Comparison of ENCODE assay signal across 24 cellular contexts in genomic region chr3:4396599-4396998, GRCh38.
"Had no signal": no experiment of that assay in that cellular context is flagged by ENCODE, and none has a peak within 500 bp of the region (broad histone marks: within the 10 kb centered on the region; RNA-seq: fewer than 3 reads in every experiment).

No MANE protein-coding gene starts in this region.

- H3K9me2 ChIP-seq: SK-N-SH had no signal

- H3K9ac ChIP-seq: SK-N-SH had no signal

- H3K9me3 Mint-ChIP-seq: activated B cell treated with CpG ODN at 0.5 μM for 24 hours; activated naive CD4-positive, alpha-beta T cell treated with anti-CD3 and anti-CD28 coated beads, Interleukin-2, amount 10 ng/mL, durations not matched to agents 7 days and 5 days; brain; dendritic cell treated with granulocyte-macrophage colony-stimulating factor and Interleukin-4, amounts not matched to agents 40 ng/mL and 50 ng/mL, for 4 days had no signal

- H3K27ac Mint-ChIP-seq: activated B cell treated with CpG ODN at 0.5 μM for 24 hours; activated CD4-positive, alpha-beta T cell treated with anti-CD3 and anti-CD28 coated beads for 36 hours; activated naive CD4-positive, alpha-beta T cell treated with anti-CD3 and anti-CD28 coated beads, Interleukin-2, amount 10 ng/mL, durations not matched to agents 7 days and 5 days; brain; dendritic cell treated with granulocyte-macrophage colony-stimulating factor and Interleukin-4, amounts not matched to agents 40 ng/mL and 50 ng/mL, for 4 days; stimulated activated naive CD8-positive, alpha-beta T cell treated with anti-CD3 and anti-CD28 coated beads, Interleukin-15, amount 100 ng/mL, for 72 hours had no signal

- H3K4me3 ChIP-seq: pancreas, psoas muscle, right atrium auricular region, spleen, tibial artery had no signal

- H3K27me3 Mint-ChIP-seq: activated B cell treated with CpG ODN at 0.5 μM for 24 hours; activated CD4-positive, alpha-beta T cell treated with anti-CD3 and anti-CD28 coated beads for 36 hours; activated naive CD4-positive, alpha-beta T cell treated with anti-CD3 and anti-CD28 coated beads, Interleukin-2, amount 10 ng/mL, durations not matched to agents 7 days and 5 days; activated T-cell treated with anti-CD3 and anti-CD28 coated beads, Interleukin-2, amount 50 U/mL, for 24 hours; brain; dendritic cell treated with granulocyte-macrophage colony-stimulating factor and Interleukin-4, amounts not matched to agents 40 ng/mL and 50 ng/mL, for 4 days; stimulated activated naive CD8-positive, alpha-beta T cell treated with anti-CD3 and anti-CD28 coated beads, Interleukin-15, amount 100 ng/mL, for 72 hours had no signal

- H3K4me1 Mint-ChIP-seq: activated B cell treated with CpG ODN at 0.5 μM for 24 hours, brain had no signal

- H3K4me3 Mint-ChIP-seq: activated B cell treated with CpG ODN at 0.5 μM for 24 hours; activated CD4-positive, alpha-beta T cell treated with anti-CD3 and anti-CD28 coated beads for 36 hours; activated naive CD4-positive, alpha-beta T cell treated with anti-CD3 and anti-CD28 coated beads, Interleukin-2, amount 10 ng/mL, durations not matched to agents 7 days and 5 days; activated T-cell treated with anti-CD3 and anti-CD28 coated beads, Interleukin-2, amount 50 U/mL, for 24 hours; brain; dendritic cell treated with granulocyte-macrophage colony-stimulating factor and Interleukin-4, amounts not matched to agents 40 ng/mL and 50 ng/mL, for 4 days; nephron progenitor cell; stimulated activated naive CD8-positive, alpha-beta T cell treated with anti-CD3 and anti-CD28 coated beads, Interleukin-15, amount 100 ng/mL, for 72 hours had no signal

- H3K36me3 ChIP-seq: pancreas, right atrium auricular region had no signal

- ATAC-seq: activated CD4-positive, alpha-beta T cell treated with anti-CD3 and anti-CD28 coated beads for 36 hours; left ventricle myocardium superior; pancreas; psoas muscle; stimulated activated naive CD8-positive, alpha-beta T cell treated with anti-CD3 and anti-CD28 coated beads, Interleukin-15, amount 100 ng/mL, for 72 hours had no signal

- DNase-seq: activated B cell treated with CpG ODN at 0.5 μM for 24 hours; activated CD4-positive, alpha-beta T cell treated with anti-CD3 and anti-CD28 coated beads for 36 hours; activated CD4-positive, alpha-beta T cell treated with anti-CD3 and anti-CD28 coated beads, Interleukin-2, amount 50 U/mL, for 4 hours; activated effector memory CD4-positive, alpha-beta T cell treated with anti-CD3 and anti-CD28 coated beads, Interleukin-2, amount 50 U/mL, for 16 hours; activated naive CD4-positive, alpha-beta T cell treated with anti-CD3 and anti-CD28 coated beads, Interleukin-2, amount 10 ng/mL, durations not matched to agents 7 days and 5 days; activated T-cell treated with anti-CD3 and anti-CD28 coated beads, Interleukin-2, amount 50 U/mL, for 24 hours; aorta; effector CD4-positive, alpha-beta T cell; foreskin fibroblast; left ventricle myocardium superior; mammary epithelial cell; midbrain; nephron progenitor cell; pancreas; psoas muscle; SK-N-SH; spleen; stimulated activated CD4-positive, alpha-beta T cell treated with anti-CD3 and anti-CD28 coated beads, Interleukin-4, amount 100 ng/mL, for 1 hour; stimulated activated naive CD8-positive, alpha-beta T cell treated with anti-CD3 and anti-CD28 coated beads, Interleukin-15, amount 100 ng/mL, for 72 hours; T-helper 1 cell; tibial artery had no signal

- H3K27ac ChIP-seq: pancreas, psoas muscle, right atrium auricular region, spleen, tibial artery had no signal

- H3K9me3 ChIP-seq: pancreas, psoas muscle, right atrium auricular region, SK-N-SH, tibial artery had no signal

- H3K4me1 ChIP-seq: pancreas, right atrium auricular region, tibial artery had no signal

- H3K27me3 ChIP-seq: pancreas, right atrium auricular region, spleen, tibial artery had no signal

- H3K4me2 ChIP-seq: SK-N-SH had no signal
